ENCODE assay signal across 16 cellular contexts in genomic region chr15:72488558-72488957, GRCh38.
"Had no signal": no experiment of that assay in that cellular context is flagged by ENCODE, and none has a peak within 500 bp of the region (broad histone marks: within the 10 kb centered on the region; RNA-seq: fewer than 3 reads in every experiment).

No MANE protein-coding gene starts in this region.

- ATAC-seq: activated CD8-positive, alpha-beta T cell treated with anti-CD3 and anti-CD28 coated beads for 36 hours; activated naive CD4-positive, alpha-beta T cell treated with anti-CD3 and anti-CD28 coated beads, Interleukin-2, amount 50 U/mL, for 72 hours; body of pancreas; gastrocnemius medialis; lower lobe of right lung; stimulated activated naive CD8-positive, alpha-beta T cell treated with anti-CD3 and anti-CD28 coated beads, Interleukin-15, Interleukin-2, amounts not matched to agents 100 U/mL and 50 U/mL, for 24 hours had no signal

- H3K27me3 ChIP-seq: body of pancreas, gastrocnemius medialis, transverse colon had no signal

- H3K27ac Mint-ChIP-seq: activated CD8-positive, alpha-beta T cell treated with anti-CD3 and anti-CD28 coated beads for 36 hours; activated naive CD4-positive, alpha-beta T cell treated with anti-CD3 and anti-CD28 coated beads, Interleukin-2, amount 50 U/mL, for 72 hours; activated T-cell treated with anti-CD3 and anti-CD28 coated beads, Interleukin-2, amount 50 U/mL, for 24 hours had no signal

- H3K4me3 Mint-ChIP-seq: activated CD8-positive, alpha-beta T cell treated with anti-CD3 and anti-CD28 coated beads for 36 hours; activated T-cell treated with anti-CD3 and anti-CD28 coated beads, Interleukin-2, amount 50 U/mL, for 24 hours; neural crest cell had no signal

- H3K36me3 ChIP-seq: gastrocnemius medialis, transverse colon had no signal

- H3K27ac ChIP-seq: body of pancreas, gastrocnemius medialis, lower lobe of right lung, transverse colon had no signal

- DNase-seq: activated CD4-positive, alpha-beta T cell treated with anti-CD3 and anti-CD28 coated beads for 4 hours; activated CD8-positive, alpha-beta T cell treated with anti-CD3 and anti-CD28 coated beads for 36 hours; activated effector memory CD4-positive, alpha-beta T cell treated with Interleukin-2 at 50 U/mL for 16 hours; activated T-cell treated with anti-CD3 and anti-CD28 coated beads, Interleukin-2, amount 50 U/mL, for 24 hours; amygdala; body of pancreas; gastrocnemius medialis; head of caudate nucleus; lower lobe of right lung; stimulated activated CD4-positive, alpha-beta T cell treated with anti-CD3 and anti-CD28 coated beads, Interleukin-12 subunit alpha, Interleukin-12 subunit beta, amount 100 ng/mL, for 4 hours; stimulated activated CD4-positive, alpha-beta T cell treated with anti-CD3 and anti-CD28 coated beads, Interleukin-1b, Interleukin-23, amount 100 ng/mL, for 48 hours; stimulated activated naive CD8-positive, alpha-beta T cell treated with anti-CD3 and anti-CD28 coated beads, Interleukin-15, Interleukin-2, amounts not matched to agents 100 U/mL and 50 U/mL, for 24 hours; SW 1271; transverse colon had no signal

- H3K9me3 Mint-ChIP-seq: activated CD8-positive, alpha-beta T cell treated with anti-CD3 and anti-CD28 coated beads for 36 hours; activated naive CD4-positive, alpha-beta T cell treated with anti-CD3 and anti-CD28 coated beads, Interleukin-2, amount 50 U/mL, for 72 hours; activated T-cell treated with anti-CD3 and anti-CD28 coated beads, Interleukin-2, amount 50 U/mL, for 24 hours; neural crest cell had no signal

- H3K27me3 Mint-ChIP-seq: activated CD8-positive, alpha-beta T cell treated with anti-CD3 and anti-CD28 coated beads for 36 hours; activated T-cell treated with anti-CD3 and anti-CD28 coated beads, Interleukin-2, amount 50 U/mL, for 24 hours had no signal

- H3K4me3 ChIP-seq: body of pancreas, gastrocnemius medialis, lower lobe of right lung, transverse colon had no signal
